15 cellular contexts compared by ENCODE assay signal in genomic region chr1:84796201-84796600, GRCh38.
"Had no signal": no experiment of that assay in that cellular context is flagged by ENCODE, and none has a peak within 500 bp of the region (broad histone marks: within the 10 kb centered on the region; RNA-seq: fewer than 3 reads in every experiment).

No MANE protein-coding gene starts in this region.

- DNase-seq: activated CD4-positive, alpha-beta T cell treated with anti-CD3 and anti-CD28 coated beads, Interleukin-2, amount 10 ng/mL, durations not matched to agents 7 days and 5 days; activated naive CD8-positive, alpha-beta T cell treated with anti-CD3 and anti-CD28 coated beads for 36 hours; aorta; effector memory CD8-positive, alpha-beta T cell; foreskin melanocyte; heart left ventricle; mucosa of descending colon; natural killer cell; stimulated activated CD4-positive, alpha-beta T cell treated with anti-CD3 and anti-CD28 coated beads, Interleukin-4, amount 100 ng/mL, for 4 hours; stimulated activated CD8-positive, alpha-beta memory T cell treated with anti-CD3 and anti-CD28 coated beads, Interleukin-4, amount 100 ng/mL, for 48 hours; stimulated activated naive CD8-positive, alpha-beta T cell treated with anti-CD3 and anti-CD28 coated beads, Interleukin-15, Interleukin-2, amounts not matched to agents 100 U/mL and 50 U/mL, for 24 hours had no signal

- H3K27ac ChIP-seq: breast epithelium, neutrophil had no signal

- H3K4me1 ChIP-seq: breast epithelium had no signal

- H3K4me3 ChIP-seq: breast epithelium, mucosa of descending colon, smooth muscle cell had no signal

- H3K27me3 ChIP-seq: breast epithelium, heart left ventricle, neutrophil had no signal

- H3K36me3 ChIP-seq: breast epithelium, heart left ventricle, neutrophil had no signal

- H3K9me3 ChIP-seq: mucosa of descending colon, neutrophil had no signal

- ATAC-seq: effector memory CD8-positive, alpha-beta T cell; left lobe of liver; mucosa of descending colon; natural killer cell; stimulated activated naive CD8-positive, alpha-beta T cell treated with anti-CD3 and anti-CD28 coated beads, Interleukin-15, Interleukin-2, amounts not matched to agents 100 U/mL and 50 U/mL, for 24 hours had no signal
